In the genomic region with DNA sequence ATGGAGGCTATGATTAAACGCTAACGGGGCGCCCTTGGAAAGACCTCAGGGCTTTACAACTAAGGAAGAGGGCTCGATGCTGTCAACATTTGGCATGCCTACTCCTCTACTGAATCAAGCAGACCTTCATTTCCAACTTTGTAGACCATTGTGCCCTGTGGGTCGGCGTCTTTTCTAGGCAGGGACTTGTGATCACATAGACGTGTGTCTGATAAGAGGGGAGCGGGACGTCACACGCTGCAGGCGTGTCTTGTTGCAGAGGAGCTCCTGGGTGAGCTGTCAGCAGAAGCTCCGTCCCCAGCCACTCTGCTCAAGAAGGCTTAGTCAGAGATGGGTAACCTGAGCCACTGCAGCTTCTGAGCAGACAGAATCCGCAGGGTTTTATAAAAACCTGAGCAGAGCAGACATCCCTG, we compare ENCODE assay signal across 1 cellular context.
TF ChIP-seq lines count a peak whose summit lies in the region.

No MANE protein-coding gene starts in this region.

TF ChIP-seq in K562, 482 proteins besides CTCF, POLR2A, EP300 and RAD21 (continued from another document and continues in another):
- TF ChIP-seq ZNF277 (CRISPR knock-in tag; IDR thresholded peaks at IDR 0.05; ENCODE audit: borderline replicate concordance) (no peak), RBM22 (IDR thresholded peaks at IDR 0.05; ENCODE audit: low read depth, low read length, poor library complexity, severe bottlenecking) (no peak), CTBP1 (IDR thresholded peaks at IDR 0.05; ENCODE audit: borderline replicate concordance) (peak; percentile 44; the same call in 1 of the 2 replicates), NRF1 (conservative IDR thresholded peaks at IDR 0.05 in 1 of 2, IDR thresholded peaks at IDR 0.05 in 1 of 2) (peak; percentile 55 to 63), ESRRB (CRISPR knock-in tag; IDR thresholded peaks at IDR 0.05; ENCODE audit: borderline replicate concordance) (no peak), ZNF217 (CRISPR knock-in tag; IDR thresholded peaks at IDR 0.05) (no peak), PTTG1 (tag; IDR thresholded peaks at IDR 0.05; ENCODE audit: low read depth) (no peak), ZNF224 (CRISPR knock-in tag; IDR thresholded peaks at IDR 0.05) (no peak), E4F1 (CRISPR knock-in tag; IDR thresholded peaks at IDR 0.05; ENCODE audit: borderline replicate concordance) (no peak), REST (CRISPR knock-in tag; IDR thresholded peaks at IDR 0.05; ENCODE audit: low read depth) (no peak), CREB5 (CRISPR knock-in tag; IDR thresholded peaks at IDR 0.05) (no peak), RBM34 (IDR thresholded peaks at IDR 0.05; ENCODE audit: borderline replicate concordance, insufficient read depth, low read length) (no peak), CSDE1 (IDR thresholded peaks at IDR 0.05) (no peak), ATF4 (CRISPR knock-in tag; IDR thresholded peaks at IDR 0.05) (no peak), SMAD2 (IDR thresholded peaks at IDR 0.05; ENCODE audit: low read depth, low read length) (no peak), AFF1 (IDR thresholded peaks at IDR 0.05; ENCODE audit: low read depth in 1 of 2, partially characterized antibody in 2 of 2) (no peak), ZFP1 (CRISPR knock-in tag; IDR thresholded peaks at IDR 0.05) (no peak), CC2D1A (IDR thresholded peaks at IDR 0.05) (no peak), RBBP5 (IDR thresholded peaks at IDR 0.05; ENCODE audit: borderline replicate concordance, insufficient read depth, low read length, poor library complexity, severe bottlenecking) (peak; percentile 73), MEIS2 (IDR thresholded peaks at IDR 0.05; ENCODE audit: partially characterized antibody) (peak; percentile 71), ZKSCAN8 (CRISPR knock-in tag; IDR thresholded peaks at IDR 0.05) (no peak), ZNF766 (CRISPR knock-in tag; conservative IDR thresholded peaks at IDR 0.05) (no peak), JUNB (CRISPR knock-in tag; conservative IDR thresholded peaks at IDR 0.05) (no peak)
- TF ChIP-seq, protein P1, sequence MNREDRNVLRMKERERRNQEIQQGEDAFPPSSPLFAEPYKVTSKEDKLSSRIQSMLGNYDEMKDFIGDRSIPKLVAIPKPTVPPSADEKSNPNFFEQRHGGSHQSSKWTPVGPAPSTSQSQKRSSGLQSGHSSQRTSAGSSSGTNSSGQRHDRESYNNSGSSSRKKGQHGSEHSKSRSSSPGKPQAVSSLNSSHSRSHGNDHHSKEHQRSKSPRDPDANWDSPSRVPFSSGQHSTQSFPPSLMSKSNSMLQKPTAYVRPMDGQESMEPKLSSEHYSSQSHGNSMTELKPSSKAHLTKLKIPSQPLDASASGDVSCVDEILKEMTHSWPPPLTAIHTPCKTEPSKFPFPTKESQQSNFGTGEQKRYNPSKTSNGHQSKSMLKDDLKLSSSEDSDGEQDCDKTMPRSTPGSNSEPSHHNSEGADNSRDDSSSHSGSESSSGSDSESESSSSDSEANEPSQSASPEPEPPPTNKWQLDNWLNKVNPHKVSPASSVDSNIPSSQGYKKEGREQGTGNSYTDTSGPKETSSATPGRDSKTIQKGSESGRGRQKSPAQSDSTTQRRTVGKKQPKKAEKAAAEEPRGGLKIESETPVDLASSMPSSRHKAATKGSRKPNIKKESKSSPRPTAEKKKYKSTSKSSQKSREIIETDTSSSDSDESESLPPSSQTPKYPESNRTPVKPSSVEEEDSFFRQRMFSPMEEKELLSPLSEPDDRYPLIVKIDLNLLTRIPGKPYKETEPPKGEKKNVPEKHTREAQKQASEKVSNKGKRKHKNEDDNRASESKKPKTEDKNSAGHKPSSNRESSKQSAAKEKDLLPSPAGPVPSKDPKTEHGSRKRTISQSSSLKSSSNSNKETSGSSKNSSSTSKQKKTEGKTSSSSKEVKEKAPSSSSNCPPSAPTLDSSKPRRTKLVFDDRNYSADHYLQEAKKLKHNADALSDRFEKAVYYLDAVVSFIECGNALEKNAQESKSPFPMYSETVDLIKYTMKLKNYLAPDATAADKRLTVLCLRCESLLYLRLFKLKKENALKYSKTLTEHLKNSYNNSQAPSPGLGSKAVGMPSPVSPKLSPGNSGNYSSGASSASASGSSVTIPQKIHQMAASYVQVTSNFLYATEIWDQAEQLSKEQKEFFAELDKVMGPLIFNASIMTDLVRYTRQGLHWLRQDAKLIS (CRISPR knock-in tag; IDR thresholded peaks at IDR 0.05) = no peak
- TF ChIP-seq, protein P2, sequence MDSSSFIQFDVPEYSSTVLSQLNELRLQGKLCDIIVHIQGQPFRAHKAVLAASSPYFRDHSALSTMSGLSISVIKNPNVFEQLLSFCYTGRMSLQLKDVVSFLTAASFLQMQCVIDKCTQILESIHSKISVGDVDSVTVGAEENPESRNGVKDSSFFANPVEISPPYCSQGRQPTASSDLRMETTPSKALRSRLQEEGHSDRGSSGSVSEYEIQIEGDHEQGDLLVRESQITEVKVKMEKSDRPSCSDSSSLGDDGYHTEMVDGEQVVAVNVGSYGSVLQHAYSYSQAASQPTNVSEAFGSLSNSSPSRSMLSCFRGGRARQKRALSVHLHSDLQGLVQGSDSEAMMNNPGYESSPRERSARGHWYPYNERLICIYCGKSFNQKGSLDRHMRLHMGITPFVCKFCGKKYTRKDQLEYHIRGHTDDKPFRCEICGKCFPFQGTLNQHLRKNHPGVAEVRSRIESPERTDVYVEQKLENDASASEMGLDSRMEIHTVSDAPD (CRISPR knock-in tag; IDR thresholded peaks at IDR 0.05) = no peak
- TF ChIP-seq, protein P3, sequence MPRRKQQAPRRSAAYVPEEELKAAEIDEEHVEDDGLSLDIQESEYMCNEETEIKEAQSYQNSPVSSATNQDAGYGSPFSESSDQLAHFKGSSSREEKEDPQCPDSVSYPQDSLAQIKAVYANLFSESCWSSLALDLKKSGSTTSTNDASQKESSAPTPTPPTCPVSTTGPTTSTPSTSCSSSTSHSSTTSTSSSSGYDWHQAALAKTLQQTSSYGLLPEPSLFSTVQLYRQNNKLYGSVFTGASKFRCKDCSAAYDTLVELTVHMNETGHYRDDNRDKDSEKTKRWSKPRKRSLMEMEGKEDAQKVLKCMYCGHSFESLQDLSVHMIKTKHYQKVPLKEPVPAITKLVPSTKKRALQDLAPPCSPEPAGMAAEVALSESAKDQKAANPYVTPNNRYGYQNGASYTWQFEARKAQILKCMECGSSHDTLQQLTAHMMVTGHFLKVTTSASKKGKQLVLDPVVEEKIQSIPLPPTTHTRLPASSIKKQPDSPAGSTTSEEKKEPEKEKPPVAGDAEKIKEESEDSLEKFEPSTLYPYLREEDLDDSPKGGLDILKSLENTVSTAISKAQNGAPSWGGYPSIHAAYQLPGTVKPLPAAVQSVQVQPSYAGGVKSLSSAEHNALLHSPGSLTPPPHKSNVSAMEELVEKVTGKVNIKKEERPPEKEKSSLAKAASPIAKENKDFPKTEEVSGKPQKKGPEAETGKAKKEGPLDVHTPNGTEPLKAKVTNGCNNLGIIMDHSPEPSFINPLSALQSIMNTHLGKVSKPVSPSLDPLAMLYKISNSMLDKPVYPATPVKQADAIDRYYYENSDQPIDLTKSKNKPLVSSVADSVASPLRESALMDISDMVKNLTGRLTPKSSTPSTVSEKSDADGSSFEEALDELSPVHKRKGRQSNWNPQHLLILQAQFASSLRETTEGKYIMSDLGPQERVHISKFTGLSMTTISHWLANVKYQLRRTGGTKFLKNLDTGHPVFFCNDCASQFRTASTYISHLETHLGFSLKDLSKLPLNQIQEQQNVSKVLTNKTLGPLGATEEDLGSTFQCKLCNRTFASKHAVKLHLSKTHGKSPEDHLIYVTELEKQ (CRISPR knock-in tag; IDR thresholded peaks at IDR 0.05) = no peak
